In genomic region chr7:131521651-131522163, GRCh38 we compare ENCODE assay signal across 9 cellular contexts. TPM values are rescaled to one million over a fixed set of nuclear protein-coding genes. Genes with fewer than 3 reads are reported as not detected.
DNase-seq lines count a peak whose midpoint lies in the region; ATAC-seq and TF ChIP-seq lines count a peak whose summit lies in the region.
"Had no signal": no experiment of that assay in that cellular context is flagged by ENCODE, and none has a peak within 500 bp of the region (broad histone marks: within the 10 kb centered on the region; RNA-seq: fewer than 3 reads in every experiment).

No MANE protein-coding gene starts in this region.

- H3K27me3 ChIP-seq in Panc1 (ENCODE audit: control insufficient read depth, insufficient read depth, low read length) = no peaks in the 10 kb centered on the region
- no peaks in the 10 kb centered on the region for H3K27me3 ChIP-seq in rectal smooth muscle tissue (ENCODE audit: control insufficient read depth, insufficient read depth, low read length)
- no peaks in the 10 kb centered on the region for H3K27me3 ChIP-seq in BE2C

- H3K4me1 ChIP-seq in HEK293 (ENCODE audit: control insufficient read depth, insufficient read depth, low read length) (no peaks in the 10 kb centered on the region), Panc1 (ENCODE audit: control insufficient read depth, insufficient read depth, low read length) (no peaks in the 10 kb centered on the region), rectal smooth muscle tissue (ENCODE audit: control insufficient read depth, insufficient read depth, low read length) (peaks cover 2% of the 10 kb centered on the region), BE2C (no peaks in the 10 kb centered on the region)

- CTCF ChIA-PET in HEK293 (lab: Yijun Ruan, JAX) = interaction anchor here (0.6 to 1.5 kb wide), 5 partner anchors 8 to 133 kb away, joined by 3 to 8 read pairs (median 4); no protein-coding TSS in a partner anchor
- CTCF ChIA-PET in Panc1 (lab: Charles Lee) = interaction anchor here (0.6 kb wide), 1 partner anchor 25 kb away, joined by 3 read pairs; no protein-coding TSS in a partner anchor

- in situ Hi-C loops in Panc1 (cut with HindIII; ENCODE audit: low pct_unique_long_range_greater_than_20kb, low sequenced_read_pairs) = no loop called here

- H3K9ac ChIP-seq in rectal smooth muscle tissue (ENCODE audit: low read length) = no peak overlapping the region

- H3K9me3 ChIP-seq in HEK293 (ENCODE audit: control insufficient read depth, insufficient read depth, low read depth, low read length) (no peaks in the 10 kb centered on the region), Panc1 (ENCODE audit: control insufficient read depth, insufficient read depth, low read depth, low read length) (no peaks in the 10 kb centered on the region), BE2C (no peaks in the 10 kb centered on the region)

- no TSS peak for BruUV-seq in Panc1 (replicated peaks; lab: Mats Ljungman, UMichigan)

- ATAC-seq in Panc1 (peak; percentile 74), left ventricle myocardium superior (peak; percentile 72), HG03039 (IDR thresholded peaks at IDR 0.05; ENCODE audit: unreplicated experiment) (no peak), GM21825 (IDR thresholded peaks at IDR 0.05; ENCODE audit: unreplicated experiment) (no peak)

- TF ChIP-seq CTCF in HEK293 (tag by site-specific recombination; IDR thresholded peaks at IDR 0.05) = no peak
- no peak for TF ChIP-seq CTCF in Panc1 (IDR thresholded peaks at IDR 0.05)
- no peak for TF ChIP-seq CTCF in BE2C (IDR thresholded peaks at IDR 0.05; ENCODE audit: low read depth, low read length)

- intact Hi-C loops in Panc1 (cut with micrococcal nuclease; ENCODE audit: unreplicated experiment) = no loop called here
- intact Hi-C loops in left ventricle myocardium superior (cut with micrococcal nuclease) = no loop called here

- no peak overlapping the region for H3K27ac ChIP-seq in HEK293 (ENCODE audit: extremely low read depth, low read depth, low read length)
- no peak overlapping the region; the same call in 1 of the 2 replicates for H3K27ac ChIP-seq in Panc1 (ENCODE audit: low read length)
- peak overlapping the region; percentile 27 for H3K27ac ChIP-seq in rectal smooth muscle tissue (ENCODE audit: low read depth, low read length)

- no peak for DNase-seq in Panc1 (ENCODE audit: low read depth, low spot score)
- DNase-seq in left ventricle myocardium superior = peak; percentile 62
- DNase-seq in SKM-1 (lab: John Stamatoyannopoulos, UW; ENCODE audit: unreplicated experiment) = no peak
- DNase-seq in BE2C = no peak
- DNase-seq: stimulated activated CD4-positive, alpha-beta T cell treated with anti-CD3 and anti-CD28 coated beads, Interleukin-12 subunit alpha, Interleukin-12 subunit beta, amount 100 ng/mL, for 4 hours had no signal

- H3K4me3 ChIP-seq in HEK293 (ENCODE audit: low read depth, low read length) = no peak overlapping the region
- peak overlapping the region in 1 of 2 experiments; percentile 28; a peak in 2 of 4 replicates for H3K4me3 ChIP-seq in Panc1 (ENCODE audit: low read depth in 2 of 2, low read length in 2 of 2)
- no peak overlapping the region for H3K4me3 ChIP-seq in rectal smooth muscle tissue (ENCODE audit: low read length)
- H3K4me3 ChIP-seq in BE2C (ENCODE audit: low read depth, low read length) = no peak overlapping the region

- H3K36me3 ChIP-seq in HEK293 (ENCODE audit: control insufficient read depth in 2 of 2, insufficient read depth in 1 of 2, low read length in 2 of 2) = no peaks in the 10 kb centered on the region
- no peaks in the 10 kb centered on the region for H3K36me3 ChIP-seq in Panc1 (ENCODE audit: control insufficient read depth, insufficient read depth, low read length)
- no peaks in the 10 kb centered on the region for H3K36me3 ChIP-seq in rectal smooth muscle tissue (ENCODE audit: control insufficient read depth, insufficient read depth, low read length)
- H3K36me3 ChIP-seq in BE2C = no peaks in the 10 kb centered on the region

- POLR2A ChIA-PET in HEK293 (lab: Yijun Ruan, JAX) (no interaction called here), Panc1 (lab: Charles Lee) (interaction anchor here (0.6 kb wide), 1 partner anchor 12 kb away, joined by 4 read pairs; no protein-coding TSS in a partner anchor)

TF ChIP-seq in HEK293, 187 proteins besides CTCF, POLR2A, EP300 and RAD21 (continues in another document):
- TF ChIP-seq PRDM10 (tag by site-specific recombination; IDR thresholded peaks at IDR 0.05) (peak; percentile 36; the same call in 1 of the 2 replicates), GLIS1 (tag by site-specific recombination; IDR thresholded peaks at IDR 0.05) (0 out of 2 replicates have a peak, but pooled peaks have one; percentile 15), ZFP41 (tag by site-specific recombination; IDR thresholded peaks at IDR 0.05; ENCODE audit: borderline replicate concordance) (no peak), ZNF324 (tag by site-specific recombination; IDR thresholded peaks at IDR 0.05) (no peak), KLF7 (tag by site-specific recombination; IDR thresholded peaks at IDR 0.05; ENCODE audit: borderline replicate concordance) (no peak), EGR2 (tag by site-specific recombination; IDR thresholded peaks at IDR 0.05; ENCODE audit: low read depth) (no peak), ZNF311 (tag by site-specific recombination; IDR thresholded peaks at IDR 0.05; ENCODE audit: borderline replicate concordance) (no peak)
- TF ChIP-seq, protein P1, sequence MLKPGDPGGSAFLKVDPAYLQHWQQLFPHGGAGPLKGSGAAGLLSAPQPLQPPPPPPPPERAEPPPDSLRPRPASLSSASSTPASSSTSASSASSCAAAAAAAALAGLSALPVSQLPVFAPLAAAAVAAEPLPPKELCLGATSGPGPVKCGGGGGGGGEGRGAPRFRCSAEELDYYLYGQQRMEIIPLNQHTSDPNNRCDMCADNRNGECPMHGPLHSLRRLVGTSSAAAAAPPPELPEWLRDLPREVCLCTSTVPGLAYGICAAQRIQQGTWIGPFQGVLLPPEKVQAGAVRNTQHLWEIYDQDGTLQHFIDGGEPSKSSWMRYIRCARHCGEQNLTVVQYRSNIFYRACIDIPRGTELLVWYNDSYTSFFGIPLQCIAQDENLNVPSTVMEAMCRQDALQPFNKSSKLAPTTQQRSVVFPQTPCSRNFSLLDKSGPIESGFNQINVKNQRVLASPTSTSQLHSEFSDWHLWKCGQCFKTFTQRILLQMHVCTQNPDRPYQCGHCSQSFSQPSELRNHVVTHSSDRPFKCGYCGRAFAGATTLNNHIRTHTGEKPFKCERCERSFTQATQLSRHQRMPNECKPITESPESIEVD (tag by site-specific recombination; IDR thresholded peaks at IDR 0.05) = peak; percentile 68

RNA-seq across cellular contexts. Expression of gene PODXL, which starts 34.7 kb away (rescaled TPM):
- total RNA-seq in Panc1 (2021; ENCODE audit: unreplicated experiment) (32.3 TPM), left ventricle myocardium superior (61.2 TPM)
- 34.7 TPM for polyA plus RNA-seq in Panc1 (2012; ENCODE audit: insufficient read length)
- 0.56 TPM for polyA plus RNA-seq in BE2C (2012; ENCODE audit: insufficient read depth, insufficient read length, low read depth)

Comparison
In these comparisons a context has a peak if more than half of its experiments do, and no peak if none do; other contexts are left out.
1. ATAC-seq: peak in Panc1 (single experiment) and left ventricle myocardium superior (single experiment); none in HG03039 (single experiment) and GM21825 (single experiment).